ENCODE assay signal across 11 cellular contexts in the genomic region with DNA sequence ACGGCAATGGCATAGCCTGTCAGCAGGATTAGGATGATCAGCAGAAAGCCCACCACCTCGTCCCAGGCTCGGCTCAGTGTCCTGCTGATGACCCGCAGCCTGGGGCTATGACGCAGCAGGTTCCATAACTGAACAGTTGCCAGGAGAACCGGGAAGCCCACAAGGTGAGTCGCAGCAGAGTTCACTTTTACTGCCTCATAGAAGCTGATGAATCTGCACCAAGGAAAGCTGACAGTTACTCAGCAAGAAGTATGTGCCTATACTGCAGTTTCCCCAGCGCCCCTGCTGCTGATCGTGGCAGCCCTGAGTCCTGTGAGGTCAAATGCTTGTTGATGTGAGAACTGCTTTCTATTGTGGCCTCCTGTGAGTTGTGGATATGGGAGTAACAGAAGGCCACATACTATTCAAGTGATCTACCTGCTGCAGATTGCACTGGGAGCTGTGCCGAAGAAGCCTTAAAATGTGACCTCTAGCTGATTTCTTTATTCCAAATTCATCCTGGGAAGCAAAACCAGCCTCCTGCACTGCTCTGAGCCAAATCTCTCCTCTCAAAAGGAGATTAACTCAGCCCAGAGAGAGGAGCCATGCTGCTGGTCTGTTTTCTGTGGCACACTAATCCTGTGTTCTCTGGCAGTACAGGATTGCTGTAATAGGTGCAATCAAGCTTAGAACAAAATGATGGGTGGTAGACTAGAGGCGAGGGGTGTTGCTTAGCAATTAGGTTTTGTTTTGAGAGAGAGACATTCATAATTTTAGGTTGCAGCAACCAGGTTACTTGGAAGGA. TPM values are rescaled to one million over a fixed set of nuclear protein-coding genes. Genes with fewer than 3 reads are reported as not detected.
DNase-seq lines count a peak whose midpoint lies in the region; ATAC-seq, FAIRE-seq and TF ChIP-seq lines count a peak whose summit lies in the region.
"Had no signal": no experiment of that assay in that cellular context is flagged by ENCODE, and none has a peak within 500 bp of the region (broad histone marks: within the 10 kb centered on the region; RNA-seq: fewer than 3 reads in every experiment).

No MANE protein-coding gene starts in this region.

- no peaks in the 10 kb centered on the region for H3K9me3 ChIP-seq in kidney (ENCODE audit: control insufficient read depth in 1 of 2, low read length in 2 of 2)

- H3K4me1 Mint-ChIP-seq in immature natural killer cell (peaks cover 2 to 15% of the 10 kb centered on the region in 2 donors), type B pancreatic cell (ENCODE audit: unreplicated experiment) (peaks cover 5% of the 10 kb centered on the region)

- H3K9me3 Mint-ChIP-seq in immature natural killer cell: no peaks in the 10 kb centered on the region
- no peaks in the 10 kb centered on the region for H3K9me3 Mint-ChIP-seq in type B pancreatic cell

- ATAC-seq in left ventricle myocardium superior: peak; percentile 13

- intact Hi-C loops in left ventricle myocardium superior (cut with micrococcal nuclease) (no loop called here), cardiac septum (cut with DNase I) (no loop called here), kidney (cut with DNase I) (no loop called here)

- no peak for FAIRE-seq in kidney (lab: Jason Lieb, UNC)

- H3K27ac Mint-ChIP-seq in immature natural killer cell (peak overlapping the region in 4 of 6 donors; percentile 2 to 69 (median 10)), type B pancreatic cell (peak overlapping the region; percentile 68)

- H3K4me3 Mint-ChIP-seq in immature natural killer cell: no peak overlapping the region
- H3K4me3 Mint-ChIP-seq in type B pancreatic cell: no peak overlapping the region

- H3K27ac ChIP-seq in kidney (ENCODE audit: low read depth in 2 of 2, low read length in 2 of 2): peak overlapping the region in 1 of 2 donors; percentile 23

- H3K4me1 ChIP-seq in kidney (ENCODE audit: control insufficient read depth in 1 of 2, insufficient read depth in 1 of 2, low read depth in 1 of 2, low read length in 2 of 2): no peaks in the 10 kb centered on the region

- peaks cover 0 to 2% (median 0%) of the 10 kb centered on the region in 3 donors for H3K27me3 Mint-ChIP-seq in immature natural killer cell (ENCODE audit: low read depth in 3 of 3)
- no peaks in the 10 kb centered on the region for H3K27me3 Mint-ChIP-seq in type B pancreatic cell

- H3K9ac ChIP-seq in kidney (ENCODE audit: low read length in 2 of 2): no peak overlapping the region

- no peak for DNase-seq in left ventricle myocardium superior
- DNase-seq in cardiac septum (ENCODE audit: low spot score): no peak
- peak; percentile 31 for DNase-seq in amniotic epithelial cell (ENCODE audit: low read depth)
- no peak for DNase-seq in immature natural killer cell
- no peak for DNase-seq in type B pancreatic cell (ENCODE audit: extremely low spot score, unreplicated experiment)
- DNase-seq in cortex of kidney (lab: John Stamatoyannopoulos, UW): no peak
- DNase-seq in kidney: no peak
- no peak for DNase-seq in stimulated activated CD4-positive, alpha-beta T cell treated with anti-CD3 and anti-CD28 coated beads, Interleukin-4, amount 100 ng/mL, for 24 hours
- DNase-seq: activated T-cell treated with anti-CD3 and anti-CD28 coated beads, Interleukin-2, amount 50 U/mL, for 48 hours; NCI-H2171 treated with DMSO at 0.1 percent for 48 hours; T-helper 1 cell had no signal

- peaks cover 4 to 10% of the 10 kb centered on the region in 2 donors for H3K36me3 ChIP-seq in kidney (ENCODE audit: control insufficient read depth in 1 of 2, insufficient read depth in 2 of 2, low read length in 2 of 2)

- TF ChIP-seq CTCF in type B pancreatic cell (conservative IDR thresholded peaks at IDR 0.05) (no peak), kidney (IDR thresholded peaks at IDR 0.05; ENCODE audit: borderline replicate concordance, extremely low read depth, insufficient read depth) (no peak)

- H3K36me3 Mint-ChIP-seq in immature natural killer cell (peaks cover 0 to 6% (median 5%) of the 10 kb centered on the region in 3 donors), type B pancreatic cell (peaks cover 14% of the 10 kb centered on the region)

- H3K4me3 ChIP-seq in kidney (ENCODE audit: low read length in 2 of 2): no peak overlapping the region

RNA-seq across cellular contexts. Expression of a gene that starts 38.8 kb away (rescaled TPM):
- 110 TPM for total RNA-seq in left ventricle myocardium superior
- total RNA-seq in cardiac septum: 111 TPM
- 100 to 1,000 TPM in 2 of 3 donors, 10 to 100 TPM in 1; 98.3 to 171 (median 141) TPM for polyA plus RNA-seq in immature natural killer cell
- total RNA-seq in type B pancreatic cell (ENCODE audit: low replicate concordance): 232 and 233 TPM in 2 replicates
- 220 TPM for total RNA-seq in kidney
- 138 TPM for polyA plus RNA-seq in kidney (ENCODE audit: insufficient read depth, low read depth, low replicate concordance)

RNA-seq across cellular contexts. Expression of a gene that starts 50.1 kb away (rescaled TPM):
- 3.2 TPM for total RNA-seq in left ventricle myocardium superior
- 7.2 TPM for total RNA-seq in cardiac septum
- 10 to 100 TPM in 2 of 3 donors, 1 to 10 TPM in 1; 9.3 to 12.6 (median 12.2) TPM for polyA plus RNA-seq in immature natural killer cell
- 12.8 and 18.5 TPM in 2 replicates for total RNA-seq in type B pancreatic cell (ENCODE audit: low replicate concordance)
- 7.1 TPM for total RNA-seq in kidney
- polyA plus RNA-seq in kidney (ENCODE audit: insufficient read depth, low read depth, low replicate concordance): 10.0 TPM
